10 cellular contexts compared by ENCODE assay signal in genomic region chr6:113732384-113732966, GRCh38.
DNase-seq lines count a peak whose midpoint lies in the region; ATAC-seq and TF ChIP-seq lines count a peak whose summit lies in the region.
"Had no signal": no experiment of that assay in that cellular context is flagged by ENCODE, and none has a peak within 500 bp of the region (broad histone marks: within the 10 kb centered on the region; RNA-seq: fewer than 3 reads in every experiment).

No MANE protein-coding gene starts in this region.

- no peak overlapping the region for H3K9ac ChIP-seq in neuronal stem cell (ENCODE audit: low read depth, low read length, poor library complexity)
- H3K9ac ChIP-seq: KMS-11 had no signal

- no peaks in the 10 kb centered on the region for H3K36me3 Mint-ChIP-seq in activated CD8-positive, alpha-beta memory T cell treated with anti-CD3 and anti-CD28 coated beads, Interleukin-2, amount 10 ng/mL, durations not matched to agents 7 days and 5 days

- H2BK120ac ChIP-seq in neuronal stem cell (ENCODE audit: low read depth, low read length) = no peak overlapping the region

- peak; percentile 79 for DNase-seq in DMS 273 treated with DMSO at 0.1 percent for 48 hours (lab: John Stamatoyannopoulos, UW)
- peak; percentile 30 for DNase-seq in NCI-H748 treated with DMSO at 0.1 percent for 48 hours (lab: John Stamatoyannopoulos, UW)
- DNase-seq in fibroblast of pulmonary artery (ENCODE audit: low read depth) = peak; percentile 78
- peak; percentile 60 for DNase-seq in neuronal stem cell (ENCODE audit: low spot score)
- no peak for DNase-seq in HCEC 1CT
- no peak for DNase-seq in cortex of kidney (lab: John Stamatoyannopoulos, UW)
- no peak for DNase-seq in activated CD8-positive, alpha-beta memory T cell treated with anti-CD3 and anti-CD28 coated beads, Interleukin-2, amount 10 ng/mL, durations not matched to agents 7 days and 5 days
- DNase-seq: activated B cell treated with CpG ODN at 0.5 μM for 24 hours had no signal

- no peaks in the 10 kb centered on the region for H3K27me3 ChIP-seq in neuronal stem cell (ENCODE audit: control insufficient read depth in 3 of 3, insufficient read depth in 3 of 3, low read depth in 1 of 3, low read length in 3 of 3)

- H3K27me3 Mint-ChIP-seq in activated CD8-positive, alpha-beta memory T cell treated with anti-CD3 and anti-CD28 coated beads, Interleukin-2, amount 10 ng/mL, durations not matched to agents 7 days and 5 days = peaks cover 2% of the 10 kb centered on the region
- H3K27me3 Mint-ChIP-seq: activated B cell treated with CpG ODN at 0.5 μM for 24 hours had no signal

- no peak overlapping the region for H3K4me3 ChIP-seq in fibroblast of pulmonary artery (replicated peaks; ENCODE audit: low read depth, low read length)
- peak overlapping the region in 1 of 2 donors; percentile 5 for H3K4me3 ChIP-seq in neuronal stem cell (ENCODE audit: low read length in 2 of 2)

- no peak overlapping the region for H3K4me3 Mint-ChIP-seq in activated CD8-positive, alpha-beta memory T cell treated with anti-CD3 and anti-CD28 coated beads, Interleukin-2, amount 10 ng/mL, durations not matched to agents 7 days and 5 days
- H3K4me3 Mint-ChIP-seq: activated B cell treated with CpG ODN at 0.5 μM for 24 hours had no signal

- no peak overlapping the region for H2AK5ac ChIP-seq in neuronal stem cell (ENCODE audit: low read depth, low read length)

- WGBS in neuronal stem cell (ENCODE audit: extremely low coverage in 2 of 2, insufficient read length in 2 of 2, insufficient replicate concordance in 1 of 2), 2 donors = no CpG with 5 or more reads among the region's 4 CpGs

- TF ChIP-seq CTCF in fibroblast of pulmonary artery (IDR thresholded peaks at IDR 0.05; ENCODE audit: low read length, missing control alignments) = peak; percentile 17

- no peak overlapping the region for H2BK12ac ChIP-seq in neuronal stem cell (ENCODE audit: low read length)

- H3K4me1 ChIP-seq in neuronal stem cell (ENCODE audit: control insufficient read depth in 2 of 2, insufficient read depth in 1 of 2, low read depth in 1 of 2, low read length in 2 of 2) = peaks cover 7 to 23% of the 10 kb centered on the region in 2 donors

- no peaks in the 10 kb centered on the region for H3K9me3 ChIP-seq in neuronal stem cell (replicated peaks in 1 of 2; ENCODE audit: control insufficient read depth in 2 of 2, insufficient read depth in 1 of 2, low read depth in 1 of 2, low read length in 2 of 2)

- H2AFZ ChIP-seq in neuronal stem cell (ENCODE audit: low read length) = peak overlapping the region; percentile 37

- H3K9me3 Mint-ChIP-seq in activated CD8-positive, alpha-beta memory T cell treated with anti-CD3 and anti-CD28 coated beads, Interleukin-2, amount 10 ng/mL, durations not matched to agents 7 days and 5 days (ENCODE audit: low read depth) = peaks cover 2% of the 10 kb centered on the region
- H3K9me3 Mint-ChIP-seq: activated B cell treated with CpG ODN at 0.5 μM for 24 hours had no signal

- no peak overlapping the region for H3K18ac ChIP-seq in neuronal stem cell (ENCODE audit: low read length)

- no peaks in the 10 kb centered on the region for H3K79me1 ChIP-seq in neuronal stem cell (ENCODE audit: low read depth, low read length)

- no peak for ATAC-seq in HG03097 (IDR thresholded peaks at IDR 0.05; ENCODE audit: low FRiP score, unreplicated experiment)
- ATAC-seq in activated CD8-positive, alpha-beta memory T cell treated with anti-CD3 and anti-CD28 coated beads, Interleukin-2, amount 10 ng/mL, durations not matched to agents 7 days and 5 days = no peak

- H3K14ac ChIP-seq in neuronal stem cell (ENCODE audit: low read length) = no peak overlapping the region

- no peak overlapping the region for H4K8ac ChIP-seq in neuronal stem cell (ENCODE audit: low read depth, low read length)

- H3K4me1 Mint-ChIP-seq in activated CD8-positive, alpha-beta memory T cell treated with anti-CD3 and anti-CD28 coated beads, Interleukin-2, amount 10 ng/mL, durations not matched to agents 7 days and 5 days = no peaks in the 10 kb centered on the region

- no peaks in the 10 kb centered on the region for H3K36me3 ChIP-seq in neuronal stem cell (replicated peaks in 1 of 2; ENCODE audit: control insufficient read depth in 2 of 2, insufficient read depth in 2 of 2, low read length in 2 of 2)

- H3K23ac ChIP-seq in neuronal stem cell (ENCODE audit: low read depth, low read length, poor library complexity) = no peak overlapping the region

- peak overlapping the region; percentile 55 for H3K27ac ChIP-seq in neuronal stem cell (replicated peaks; ENCODE audit: low read length)
- H3K27ac ChIP-seq: KMS-11 had no signal

- H3K4ac ChIP-seq in neuronal stem cell (ENCODE audit: low read length) = no peak overlapping the region

- no peak overlapping the region for H3K27ac Mint-ChIP-seq in activated CD8-positive, alpha-beta memory T cell treated with anti-CD3 and anti-CD28 coated beads, Interleukin-2, amount 10 ng/mL, durations not matched to agents 7 days and 5 days
- H3K27ac Mint-ChIP-seq: activated B cell treated with CpG ODN at 0.5 μM for 24 hours had no signal

- no peak overlapping the region for H4K91ac ChIP-seq in neuronal stem cell (ENCODE audit: low read depth, low read length, poor library complexity)

- CTCF ChIA-PET in activated CD8-positive, alpha-beta memory T cell treated with anti-CD3 and anti-CD28 coated beads, Interleukin-2, amount 10 ng/mL, durations not matched to agents 7 days and 5 days (lab: Charles Lee) = no interaction called here

- no peak overlapping the region for H2BK5ac ChIP-seq in neuronal stem cell (ENCODE audit: low read length)

- H3K4me2 ChIP-seq in neuronal stem cell (ENCODE audit: insufficient read depth, low read length, poor library complexity, severe bottlenecking) = no peak overlapping the region
- H3K4me2 ChIP-seq: KMS-11 had no signal

- no peak overlapping the region for H2BK15ac ChIP-seq in neuronal stem cell (ENCODE audit: low read length)

Comparison
In these comparisons a context has a peak if more than half of its experiments do, and no peak if none do; other contexts are left out.
1. DNase-seq: peak in DMS 273 treated with DMSO at 0.1 percent for 48 hours (single experiment), NCI-H748 treated with DMSO at 0.1 percent for 48 hours (single experiment), fibroblast of pulmonary artery (single experiment) and neuronal stem cell (single experiment); none in HCEC 1CT (single experiment), cortex of kidney (single experiment) and activated CD8-positive, alpha-beta memory T cell treated with anti-CD3 and anti-CD28 coated beads, Interleukin-2, amount 10 ng/mL, durations not matched to agents 7 days and 5 days (single experiment).